Comparison of ENCODE assay signal across 33 cellular contexts in the genomic region with DNA sequence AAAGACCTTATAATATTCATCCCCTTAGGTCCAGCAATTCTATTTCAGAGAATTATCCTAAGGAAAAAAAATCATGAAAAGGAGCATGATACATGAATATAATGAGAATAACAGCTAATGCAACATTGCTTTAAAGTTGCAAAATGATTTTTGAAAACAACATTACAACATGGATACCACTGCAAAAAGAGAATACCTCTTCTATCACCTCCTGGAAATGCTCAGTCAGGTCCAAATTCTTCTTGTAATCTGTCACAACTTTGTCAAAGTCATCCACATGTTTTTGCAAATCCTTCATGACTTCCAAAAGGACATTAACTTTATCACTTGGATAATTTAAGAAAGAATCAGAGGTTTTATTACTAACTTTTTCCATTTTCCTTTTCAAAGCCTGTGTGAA.
"Had no signal": no experiment of that assay in that cellular context is flagged by ENCODE, and none has a peak within 500 bp of the region (broad histone marks: within the 10 kb centered on the region; RNA-seq: fewer than 3 reads in every experiment).

No MANE protein-coding gene starts in this region.

- H3K27me3 Mint-ChIP-seq: activated B cell treated with CpG ODN at 0.5 μM for 24 hours; activated CD4-positive, alpha-beta memory T cell treated with anti-CD3 and anti-CD28 coated beads for 36 hours; activated naive CD8-positive, alpha-beta T cell; activated naive CD8-positive, alpha-beta T cell treated with anti-CD3 and anti-CD28 coated beads, Interleukin-2, amount 50 U/mL, for 24 hours had no signal

- H3K36me3 Mint-ChIP-seq: activated CD4-positive, alpha-beta memory T cell treated with anti-CD3 and anti-CD28 coated beads for 36 hours; activated naive CD4-positive, alpha-beta T cell treated with anti-CD3 and anti-CD28 coated beads, Interleukin-2, amount 10 ng/mL, durations not matched to agents 7 days and 5 days had no signal

- H3K9me3 Mint-ChIP-seq: activated B cell treated with CpG ODN at 0.5 μM for 24 hours; activated CD4-positive, alpha-beta memory T cell treated with anti-CD3 and anti-CD28 coated beads for 36 hours; activated naive CD4-positive, alpha-beta T cell treated with anti-CD3 and anti-CD28 coated beads, Interleukin-2, amount 10 ng/mL, durations not matched to agents 7 days and 5 days; activated naive CD8-positive, alpha-beta T cell treated with anti-CD3 and anti-CD28 coated beads, Interleukin-2, amount 50 U/mL, for 24 hours; activated T-cell treated with anti-CD3 and anti-CD28 coated beads, Interleukin-2, amount 50 U/mL, for 4 hours; activated T-helper 1 cell treated with anti-CD3 and anti-CD28 coated beads, Interleukin-12 subunit alpha, Interleukin-12 subunit beta, Interleukin-2, Interleukin-4 antibody, amounts not matched to agents 30 ng/mL and 10 ng/mL and 1 ng/mL, durations not matched to agents 14 hours and 24 hours and 36 hours had no signal

- H3K4me3 Mint-ChIP-seq: activated B cell treated with CpG ODN at 0.5 μM for 24 hours; activated CD4-positive, alpha-beta memory T cell treated with anti-CD3 and anti-CD28 coated beads for 36 hours; activated naive CD4-positive, alpha-beta T cell treated with anti-CD3 and anti-CD28 coated beads, Interleukin-2, amount 10 ng/mL, durations not matched to agents 7 days and 5 days; activated naive CD8-positive, alpha-beta T cell; activated naive CD8-positive, alpha-beta T cell treated with anti-CD3 and anti-CD28 coated beads, Interleukin-2, amount 50 U/mL, for 24 hours; activated T-cell treated with anti-CD3 and anti-CD28 coated beads, Interleukin-2, amount 50 U/mL, for 4 hours; activated T-helper 1 cell treated with anti-CD3 and anti-CD28 coated beads, Interleukin-12 subunit alpha, Interleukin-12 subunit beta, Interleukin-2, Interleukin-4 antibody, amounts not matched to agents 30 ng/mL and 10 ng/mL and 1 ng/mL, durations not matched to agents 14 hours and 24 hours and 36 hours had no signal

- H3K27me3 ChIP-seq: MG63, Peyer's patch had no signal

- H3K9me3 ChIP-seq: Peyer's patch had no signal

- H3K4me3 ChIP-seq: MG63, Peyer's patch had no signal

- H3K4me1 ChIP-seq: Peyer's patch had no signal

- H3K4me1 Mint-ChIP-seq: activated B cell treated with CpG ODN at 0.5 μM for 24 hours; activated naive CD4-positive, alpha-beta T cell treated with anti-CD3 and anti-CD28 coated beads, Interleukin-2, amount 10 ng/mL, durations not matched to agents 7 days and 5 days; activated naive CD8-positive, alpha-beta T cell treated with anti-CD3 and anti-CD28 coated beads, Interleukin-2, amount 50 U/mL, for 24 hours had no signal

- ATAC-seq: activated naive CD8-positive, alpha-beta T cell treated with anti-CD3 and anti-CD28 coated beads, Interleukin-2, amount 50 U/mL, for 24 hours; activated T-cell treated with anti-CD3 and anti-CD28 coated beads, Interleukin-2, amount 50 U/mL, for 4 hours had no signal

- H3K27ac ChIP-seq: Peyer's patch, VCaP had no signal

- H3K36me3 ChIP-seq: MG63, Peyer's patch had no signal

- H3K27ac Mint-ChIP-seq: activated B cell treated with CpG ODN at 0.5 μM for 24 hours; activated CD4-positive, alpha-beta memory T cell treated with anti-CD3 and anti-CD28 coated beads for 36 hours; activated naive CD4-positive, alpha-beta T cell treated with anti-CD3 and anti-CD28 coated beads, Interleukin-2, amount 10 ng/mL, durations not matched to agents 7 days and 5 days; activated naive CD8-positive, alpha-beta T cell; activated naive CD8-positive, alpha-beta T cell treated with anti-CD3 and anti-CD28 coated beads, Interleukin-2, amount 50 U/mL, for 24 hours; activated T-helper 1 cell treated with anti-CD3 and anti-CD28 coated beads, Interleukin-12 subunit alpha, Interleukin-12 subunit beta, Interleukin-2, Interleukin-4 antibody, amounts not matched to agents 30 ng/mL and 10 ng/mL and 1 ng/mL, durations not matched to agents 14 hours and 24 hours and 36 hours had no signal

- DNase-seq: activated B cell treated with CpG ODN at 0.5 μM for 24 hours; activated CD4-positive, alpha-beta memory T cell treated with anti-CD3 and anti-CD28 coated beads for 36 hours; activated CD4-positive, alpha-beta T cell treated with anti-CD3 and anti-CD28 coated beads for 4 hours; activated CD4-positive, alpha-beta T cell treated with anti-CD3 and anti-CD28 coated beads, Interleukin-2, amount 50 U/mL, for 1 hour; activated CD4-positive, CD25-positive, alpha-beta regulatory T cell treated with anti-CD3 and anti-CD28 coated beads, Interleukin-2, amount 50 U/mL, for 72 hours; activated CD8-positive, alpha-beta memory T cell treated with anti-CD3 and anti-CD28 coated beads, Interleukin-2, amount 50 U/mL, for 4 hours; activated effector memory CD4-positive, alpha-beta T cell treated with Interleukin-2 at 50 U/mL for 16 hours; activated naive CD4-positive, alpha-beta T cell treated with anti-CD3 and anti-CD28 coated beads, Interleukin-2, amount 10 ng/mL, durations not matched to agents 7 days and 5 days; activated naive CD8-positive, alpha-beta T cell treated with anti-CD3 and anti-CD28 coated beads, Interleukin-2, amount 50 U/mL, for 24 hours; activated T-cell treated with anti-CD3 and anti-CD28 coated beads for 4 hours; activated T-cell treated with anti-CD3 and anti-CD28 coated beads, Interleukin-2, amount 50 U/mL, for 4 hours; anterior cingulate cortex; Karpas-422; KBM-7; MG63; NCI-H1048; NCI-H1105 treated with DMSO at 0.1 percent for 48 hours; NCI-H1436; NCI-H1694; NCI-H1930; NCI-H2081 treated with DMSO at 0.1 percent for 48 hours; NCI-H510A; NCI-H526; NCI-H748 treated with DMSO at 0.1 percent for 48 hours; NK-92 treated with Interleukin-12 subunit alpha and Interleukin-12 subunit beta, amount 100 ng/mL, for 24 hours; Peyer's patch; RPMI8226; SIG-M5; T-helper 1 cell; T-helper 9 cell had no signal
